In the genomic region with DNA sequence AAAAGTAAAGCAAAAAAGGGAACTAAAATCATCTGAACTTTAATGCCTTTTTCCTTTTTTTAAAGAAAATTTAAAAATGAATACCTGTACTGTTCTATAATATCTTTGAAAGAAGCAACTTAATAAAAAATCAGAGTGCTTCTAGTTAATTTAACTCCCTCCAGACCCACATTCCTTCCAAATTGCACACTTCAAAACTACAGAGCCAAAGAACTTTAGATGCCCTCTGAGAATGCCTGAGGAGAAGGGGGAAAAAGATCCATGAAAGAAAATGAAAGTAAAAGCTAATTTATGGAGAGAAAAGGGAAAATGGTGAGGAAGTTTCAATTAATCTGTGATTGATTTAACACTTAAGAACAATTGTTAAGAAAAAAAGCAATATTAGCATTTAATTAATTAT, we compare ENCODE assay signal across 17 cellular contexts.
DNase-seq lines count a peak whose midpoint lies in the region; ATAC-seq and TF ChIP-seq lines count a peak whose summit lies in the region.
"Had no signal": no experiment of that assay in that cellular context is flagged by ENCODE, and none has a peak within 500 bp of the region (broad histone marks: within the 10 kb centered on the region; RNA-seq: fewer than 3 reads in every experiment).

No MANE protein-coding gene starts in this region.

- no peak overlapping the region for H3K27ac ChIP-seq in fibroblast of lung (ENCODE audit: insufficient read depth, low read length)
- H3K27ac ChIP-seq: Peyer's patch, SK-N-MC had no signal

- H3K27me3 ChIP-seq in adipocyte (replicated peaks; ENCODE audit: control insufficient read depth, insufficient read depth, low read length) (no peaks in the 10 kb centered on the region), fibroblast of lung (ENCODE audit: control insufficient read depth, insufficient read depth, low read length) (no peaks in the 10 kb centered on the region)
- H3K27me3 ChIP-seq: BE2C, Peyer's patch had no signal

- intact Hi-C loops in Calu3 (cut with micrococcal nuclease; ENCODE audit: unreplicated experiment): loop anchor here (10.0 kb wide), 1 partner anchor 158 kb away; no protein-coding TSS in a partner anchor

- H3K9ac ChIP-seq in adipocyte (ENCODE audit: low read length) (peak overlapping the region; percentile 31), fibroblast of lung (ENCODE audit: insufficient read depth, low read length) (no peak overlapping the region)

- H4K20me1 ChIP-seq in fibroblast of lung (ENCODE audit: control insufficient read depth, extremely low read depth, insufficient read depth, low read length): no peaks in the 10 kb centered on the region

- H3K27ac Mint-ChIP-seq in Calu3 (ENCODE audit: unreplicated experiment) (peak overlapping the region; percentile 9), osteocyte (ENCODE audit: unreplicated experiment) (no peak overlapping the region)
- H3K27ac Mint-ChIP-seq: CD4-positive, CD25-positive, alpha-beta regulatory T cell had no signal

- no peaks in the 10 kb centered on the region for H3K79me2 ChIP-seq in fibroblast of lung (ENCODE audit: control insufficient read depth, insufficient read depth, low read length)

- H3K4me1 ChIP-seq in adipocyte (ENCODE audit: control insufficient read depth, insufficient read depth, low read length) (peaks cover 25% of the 10 kb centered on the region), fibroblast of lung (ENCODE audit: control insufficient read depth, extremely low read depth, insufficient read depth, low read length) (no peaks in the 10 kb centered on the region)
- H3K4me1 ChIP-seq: Caco-2, Peyer's patch had no signal

- H3K4me3 ChIP-seq in adipocyte (ENCODE audit: low read length) (peak overlapping the region; percentile 48), fibroblast of lung (replicated peaks in 1 of 4; ENCODE audit: control extremely low read depth in 1 of 4, insufficient read depth in 1 of 4, low read depth in 3 of 4, low read length in 4 of 4) (no peak overlapping the region)
- H3K4me3 ChIP-seq: Peyer's patch, SK-N-MC had no signal

- H3K4me1 Mint-ChIP-seq in Calu3 (ENCODE audit: low read depth, unreplicated experiment) (peaks cover 14% of the 10 kb centered on the region), osteocyte (ENCODE audit: unreplicated experiment) (peaks cover 20% of the 10 kb centered on the region)
- H3K4me1 Mint-ChIP-seq: CD4-positive, CD25-positive, alpha-beta regulatory T cell had no signal

- BruUV-seq in Calu3 (replicated peaks; lab: Mats Ljungman, UMichigan): no TSS peak

- H3K36me3 Mint-ChIP-seq in Calu3 (ENCODE audit: insufficient read depth, unreplicated experiment): no peaks in the 10 kb centered on the region
- H3K36me3 Mint-ChIP-seq in osteocyte (ENCODE audit: unreplicated experiment): peaks cover 5% of the 10 kb centered on the region
- H3K36me3 Mint-ChIP-seq: CD4-positive, CD25-positive, alpha-beta regulatory T cell had no signal

- H3K4me2 ChIP-seq in fibroblast of lung (ENCODE audit: extremely low read depth, insufficient read depth, low read length): peak overlapping the region; percentile 63

- no peak for DNase-seq in Calu3
- peak; percentile 59 for DNase-seq in adipocyte (ENCODE audit: low read depth)
- peak; percentile 23 to 52 for DNase-seq in fibroblast of lung (ENCODE audit: low read depth in 2 of 2)
- no peak for DNase-seq in osteocyte (ENCODE audit: extremely low spot score, unreplicated experiment)
- no peak for DNase-seq in activated CD4-positive, alpha-beta T cell treated with anti-CD3 and anti-CD28 coated beads, Interleukin-2, amount 50 U/mL, for 48 hours
- no peak for DNase-seq in HPDE6-E6E7 (ENCODE audit: extremely low spot score)
- DNase-seq: BE2C; Caco-2; CD4-positive, CD25-positive, alpha-beta regulatory T cell; KBM-7; NCI-H1105 treated with DMSO at 0.1 percent for 48 hours; NCI-H1694; NCI-H2081 treated with DMSO at 0.1 percent for 48 hours; NK-92 treated with Interleukin-12 subunit alpha and Interleukin-12 subunit beta, amount 100 ng/mL, for 24 hours; Peyer's patch had no signal

- H3K9me3 Mint-ChIP-seq in Calu3 (ENCODE audit: low read depth, unreplicated experiment) (no peaks in the 10 kb centered on the region), osteocyte (ENCODE audit: unreplicated experiment) (peaks cover 13% of the 10 kb centered on the region)

- no peaks in the 10 kb centered on the region for H3K36me3 ChIP-seq in adipocyte (ENCODE audit: control insufficient read depth, insufficient read depth, low read length, severe bottlenecking)
- H3K36me3 ChIP-seq in fibroblast of lung (ENCODE audit: control insufficient read depth, insufficient read depth, low read length): no peaks in the 10 kb centered on the region
- H3K36me3 ChIP-seq: Peyer's patch had no signal

- H3K4me3 Mint-ChIP-seq in Calu3 (ENCODE audit: low read depth, unreplicated experiment) (no peak overlapping the region), osteocyte (ENCODE audit: unreplicated experiment) (peak overlapping the region; percentile 0)
- H3K4me3 Mint-ChIP-seq: CD4-positive, CD25-positive, alpha-beta regulatory T cell had no signal

- H2AFZ ChIP-seq in fibroblast of lung (ENCODE audit: low read length): no peak overlapping the region

- H3K9me3 ChIP-seq in adipocyte (ENCODE audit: control insufficient read depth, low read length): peaks cover 7% of the 10 kb centered on the region
- no peaks in the 10 kb centered on the region for H3K9me3 ChIP-seq in fibroblast of lung (ENCODE audit: control insufficient read depth, insufficient read depth, low read depth, low read length)
- H3K9me3 ChIP-seq: Caco-2, Peyer's patch had no signal

- CTCF ChIA-PET in Calu3 (lab: Charles Lee): interaction anchor here (0.8 kb wide), 1 partner anchor 28 kb away, joined by 3 read pairs; no protein-coding TSS in a partner anchor

- H3K27me3 Mint-ChIP-seq in Calu3 (ENCODE audit: unreplicated experiment) (no peaks in the 10 kb centered on the region), osteocyte (ENCODE audit: unreplicated experiment) (no peaks in the 10 kb centered on the region)
- H3K27me3 Mint-ChIP-seq: CD4-positive, CD25-positive, alpha-beta regulatory T cell had no signal

- TF ChIP-seq CTCF in Calu3 (IDR thresholded peaks at IDR 0.05; ENCODE audit: unreplicated experiment) (no peak), fibroblast of lung (conservative IDR thresholded peaks at IDR 0.05 in 1 of 2, IDR thresholded peaks at IDR 0.05 in 1 of 2; ENCODE audit: low read depth in 1 of 2, low read length in 2 of 2) (no peak), osteocyte (IDR thresholded peaks at IDR 0.05) (no peak)

- ATAC-seq in HG03342 (IDR thresholded peaks at IDR 0.05; ENCODE audit: unreplicated experiment): no peak

Comparison
In these comparisons a context has a peak if more than half of its experiments do, and no peak if none do; other contexts are left out.
1. DNase-seq: peak in adipocyte (single experiment) and fibroblast of lung (2 of 2); none in Calu3 (single experiment), osteocyte (single experiment), activated CD4-positive, alpha-beta T cell treated with anti-CD3 and anti-CD28 coated beads, Interleukin-2, amount 50 U/mL, for 48 hours (0 of 2) and HPDE6-E6E7 (single experiment).